Comparison of ENCODE assay signal across 16 cellular contexts in genomic region chr7:113314594-113314993, GRCh38.
"Had no signal": no experiment of that assay in that cellular context is flagged by ENCODE, and none has a peak within 500 bp of the region (broad histone marks: within the 10 kb centered on the region; RNA-seq: fewer than 3 reads in every experiment).

No MANE protein-coding gene starts in this region.

- ATAC-seq: esophagus mucosa; heart left ventricle; naive thymus-derived CD4-positive, alpha-beta T cell; right cardiac atrium; upper lobe of right lung had no signal

- H3K27ac Mint-ChIP-seq: endodermal cell; naive thymus-derived CD4-positive, alpha-beta T cell had no signal

- H3K9me3 ChIP-seq: heart left ventricle, tibial artery, upper lobe of right lung had no signal

- H3K9me3 Mint-ChIP-seq: endodermal cell, neural crest cell had no signal

- H3K4me3 Mint-ChIP-seq: endodermal cell; naive thymus-derived CD4-positive, alpha-beta T cell; neural crest cell had no signal

- H3K36me3 ChIP-seq: heart left ventricle, tibial artery, upper lobe of right lung had no signal

- H3K4me1 ChIP-seq: heart left ventricle, upper lobe of right lung had no signal

- H3K27me3 Mint-ChIP-seq: naive thymus-derived CD4-positive, alpha-beta T cell had no signal

- H3K27me3 ChIP-seq: heart left ventricle, tibial artery, upper lobe of right lung had no signal

- H3K27ac ChIP-seq: coronary artery, heart left ventricle, tibial artery, upper lobe of right lung had no signal

- H3K36me3 Mint-ChIP-seq: naive thymus-derived CD4-positive, alpha-beta T cell had no signal

- H3K4me3 ChIP-seq: coronary artery, heart left ventricle, tibial artery, upper lobe of right lung had no signal

- H3K4me1 Mint-ChIP-seq: endodermal cell; naive thymus-derived CD4-positive, alpha-beta T cell; neural crest cell had no signal

- FAIRE-seq: small intestine had no signal

- DNase-seq: effector CD4-positive, alpha-beta T cell; endodermal cell; heart left ventricle; hippocampal formation; kidney glomerular epithelial cell; mesendoderm; naive thymus-derived CD4-positive, alpha-beta T cell; right cardiac atrium; small intestine; stimulated activated CD4-positive, alpha-beta T cell treated with anti-CD3 and anti-CD28 coated beads, Interleukin-12 subunit alpha, Interleukin-12 subunit beta, amount 100 ng/mL, for 4 hours; stimulated activated naive CD4-positive, alpha-beta T cell treated with Interleukin-2 at 50 U/mL for 16 hours; tibial artery; upper lobe of right lung had no signal
